In the genomic region with DNA sequence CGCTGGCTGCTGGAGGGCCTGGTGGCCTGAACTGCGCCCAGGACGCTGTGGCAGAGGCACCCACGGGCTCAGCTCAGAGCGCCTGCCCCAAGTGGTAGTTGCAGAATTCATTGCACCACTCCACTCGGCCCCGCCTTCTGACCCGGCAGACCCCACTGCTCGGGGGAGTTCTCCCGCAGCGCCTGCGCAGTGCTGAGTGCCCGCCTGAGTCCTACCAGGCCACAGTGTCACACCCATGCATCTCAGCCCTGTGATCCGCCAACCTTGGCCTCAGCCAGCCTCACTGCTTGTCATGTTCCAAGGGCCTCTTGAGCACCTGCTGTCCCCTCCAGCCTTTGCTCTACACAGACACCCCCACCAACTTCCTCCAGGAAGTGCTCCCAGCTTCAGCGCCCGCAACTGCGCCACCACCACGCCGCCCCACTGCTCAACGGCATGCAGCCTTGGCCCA, we compare ENCODE assay signal across 9 cellular contexts.
DNase-seq lines count a peak whose midpoint lies in the region; ATAC-seq and TF ChIP-seq lines count a peak whose summit lies in the region.
"Had no signal": no experiment of that assay in that cellular context is flagged by ENCODE, and none has a peak within 500 bp of the region (broad histone marks: within the 10 kb centered on the region; RNA-seq: fewer than 3 reads in every experiment).

No MANE protein-coding gene starts in this region.

- in situ Hi-C loops in GM13976 (cut with MboI; ENCODE audit: low sequenced_read_pairs, unreplicated experiment) = no loop called here

- peaks cover 32% of the 10 kb centered on the region for H3K4me1 Mint-ChIP-seq in activated naive CD4-positive, alpha-beta T cell treated with anti-CD3 and anti-CD28 coated beads, Interleukin-2, amount 10 ng/mL, durations not matched to agents 7 days and 5 days

- no peaks in the 10 kb centered on the region for H4K20me1 ChIP-seq in SU-DHL-6 (ENCODE audit: low read depth, low read length)

- no peak overlapping the region for H3K4me3 ChIP-seq in SU-DHL-6 (ENCODE audit: insufficient read depth, low read length, poor library complexity, severe bottlenecking)
- H3K4me3 ChIP-seq: SK-N-MC had no signal

- H3K27ac Mint-ChIP-seq in activated naive CD4-positive, alpha-beta T cell treated with anti-CD3 and anti-CD28 coated beads, Interleukin-2, amount 10 ng/mL, durations not matched to agents 7 days and 5 days = peak overlapping the region; percentile 81

- no peak for TF ChIP-seq CTCF in GM13976 (IDR thresholded peaks at IDR 0.05; ENCODE audit: borderline replicate concordance, control extremely low read depth, extremely low read depth, insufficient read depth, missing control alignments)
- no peak for TF ChIP-seq CTCF in SU-DHL-6 (IDR thresholded peaks at IDR 0.05; ENCODE audit: insufficient read depth, low read length, poor library complexity, severe bottlenecking)

- no peak overlapping the region for H3K27ac ChIP-seq in SU-DHL-6 (ENCODE audit: low read depth, low read length)
- H3K27ac ChIP-seq: SK-N-MC had no signal

- H2AFZ ChIP-seq in SU-DHL-6 (ENCODE audit: low read depth, low read length, severe bottlenecking) = no peak overlapping the region

- H3K27me3 Mint-ChIP-seq in activated naive CD4-positive, alpha-beta T cell treated with anti-CD3 and anti-CD28 coated beads, Interleukin-2, amount 10 ng/mL, durations not matched to agents 7 days and 5 days = peaks cover 26% of the 10 kb centered on the region

- CTCF ChIA-PET in activated naive CD4-positive, alpha-beta T cell treated with anti-CD3 and anti-CD28 coated beads, Interleukin-2, amount 10 ng/mL, durations not matched to agents 7 days and 5 days (lab: Charles Lee) = interaction anchor here (1.0 kb wide), 1 partner anchor 44 kb away, joined by 4 read pairs; no protein-coding TSS in a partner anchor

- H3K4me2 ChIP-seq in SU-DHL-6 (ENCODE audit: low read depth, low read length, poor library complexity, severe bottlenecking) = peak overlapping the region; percentile 14

- H3K9me3 Mint-ChIP-seq in activated naive CD4-positive, alpha-beta T cell treated with anti-CD3 and anti-CD28 coated beads, Interleukin-2, amount 10 ng/mL, durations not matched to agents 7 days and 5 days = no peaks in the 10 kb centered on the region

- no peak overlapping the region for H3K9ac ChIP-seq in SU-DHL-6 (ENCODE audit: low read length)

- H3K9me3 ChIP-seq in SU-DHL-6 (ENCODE audit: insufficient read depth, low read length) = no peaks in the 10 kb centered on the region

- no peaks in the 10 kb centered on the region for H3K79me2 ChIP-seq in SU-DHL-6 (ENCODE audit: insufficient read depth, low read length)

- ATAC-seq in HG03442 (IDR thresholded peaks at IDR 0.05; ENCODE audit: unreplicated experiment) = no peak

- H3F3A ChIP-seq in SU-DHL-6 (ENCODE audit: insufficient read depth) = no peaks in the 10 kb centered on the region

- no peaks in the 10 kb centered on the region for H3K9me2 ChIP-seq in SU-DHL-6 (replicated peaks; ENCODE audit: insufficient read depth, low read length)

- H3K4me3 Mint-ChIP-seq in activated naive CD4-positive, alpha-beta T cell treated with anti-CD3 and anti-CD28 coated beads, Interleukin-2, amount 10 ng/mL, durations not matched to agents 7 days and 5 days = no peak overlapping the region

- H3K36me3 ChIP-seq in SU-DHL-6 (ENCODE audit: low read length) = no peaks in the 10 kb centered on the region

- DNase-seq in GM13976 (ENCODE audit: low spot score) (peak; percentile 64), SW 1271 (lab: John Stamatoyannopoulos, UW) (no peak), ecto neural progenitor cell (ENCODE audit: low spot score) (no peak), NCI-H2107 (lab: John Stamatoyannopoulos, UW) (no peak)
- peak; percentile 72 for DNase-seq in activated naive CD4-positive, alpha-beta T cell treated with anti-CD3 and anti-CD28 coated beads, Interleukin-2, amount 10 ng/mL, durations not matched to agents 7 days and 5 days
- peak; percentile 35 to 36 for DNase-seq in stimulated activated CD4-positive, alpha-beta T cell treated with anti-CD3 and anti-CD28 coated beads, Interleukin-4, amount 100 ng/mL, for 48 hours (ENCODE audit: low read depth in 2 of 2)

- H3K27me3 ChIP-seq in SU-DHL-6 (ENCODE audit: low read length) = no peaks in the 10 kb centered on the region

- peaks cover 13% of the 10 kb centered on the region for H3K36me3 Mint-ChIP-seq in activated naive CD4-positive, alpha-beta T cell treated with anti-CD3 and anti-CD28 coated beads, Interleukin-2, amount 10 ng/mL, durations not matched to agents 7 days and 5 days

Comparison
In these comparisons a context has a peak if more than half of its experiments do, and no peak if none do; other contexts are left out.
1. DNase-seq: peak in GM13976 (single experiment), activated naive CD4-positive, alpha-beta T cell treated with anti-CD3 and anti-CD28 coated beads, Interleukin-2, amount 10 ng/mL, durations not matched to agents 7 days and 5 days (single experiment) and stimulated activated CD4-positive, alpha-beta T cell treated with anti-CD3 and anti-CD28 coated beads, Interleukin-4, amount 100 ng/mL, for 48 hours (2 of 2); none in SW 1271 (0 of 2), ecto neural progenitor cell (single experiment) and NCI-H2107 (single experiment).